In genomic region chr16:71210-71539, GRCh38 we compare ENCODE assay signal across 9 cellular contexts. TPM values are rescaled to one million over a fixed set of nuclear protein-coding genes. Genes with fewer than 3 reads are reported as not detected.
A peak's percentile ranks its signal among the peaks of the same experiment; 100 is the strongest.
DNase-seq lines count a peak whose midpoint lies in the region; ATAC-seq and TF ChIP-seq lines count a peak whose summit lies in the region.
"Had no signal": no experiment of that assay in that cellular context is flagged by ENCODE, and none has a peak within 500 bp of the region (broad histone marks: within the 10 kb centered on the region; RNA-seq: fewer than 3 reads in every experiment).

No MANE protein-coding gene starts in this region.

- H3K4me3 ChIP-seq in NT2/D1 (ENCODE audit: insufficient read length, low read depth) (peak overlapping the region; percentile 81), colonic mucosa (peak overlapping the region; percentile 56), tibial nerve (peak overlapping the region; percentile 58 to 96 (median 70))

- H3K36me3 ChIP-seq in NT2/D1 (ENCODE audit: insufficient read depth, insufficient read length, low read length) (peaks cover 43% of the 10 kb centered on the region), colonic mucosa (no peaks in the 10 kb centered on the region), tibial nerve (no peaks in the 10 kb centered on the region)

- no peaks in the 10 kb centered on the region for H3K9me3 Mint-ChIP-seq in mesothelial cell of epicardium
- H3K9me3 Mint-ChIP-seq in activated CD4-positive, alpha-beta T cell treated with anti-CD3 and anti-CD28 coated beads for 36 hours (ENCODE audit: low read depth) = no peaks in the 10 kb centered on the region
- H3K9me3 Mint-ChIP-seq: naive thymus-derived CD4-positive, alpha-beta T cell had no signal

- H3K4me3 Mint-ChIP-seq in mesothelial cell of epicardium = peak overlapping the region; percentile 85
- no peak overlapping the region for H3K4me3 Mint-ChIP-seq in activated CD4-positive, alpha-beta T cell treated with anti-CD3 and anti-CD28 coated beads for 36 hours

- H3K9ac ChIP-seq in NT2/D1 (ENCODE audit: insufficient read length, low read depth) (peak overlapping the region; percentile 91), colonic mucosa (ENCODE audit: low read depth in 2 of 2, low read length in 2 of 2) (peak overlapping the region; percentile 47 to 84)

- H3K27me3 Mint-ChIP-seq in mesothelial cell of epicardium (ENCODE audit: low read depth) = no peaks in the 10 kb centered on the region
- H3K27me3 Mint-ChIP-seq in activated CD4-positive, alpha-beta T cell treated with anti-CD3 and anti-CD28 coated beads for 36 hours = peaks cover 27% of the 10 kb centered on the region

- no peaks in the 10 kb centered on the region for H3K9me3 ChIP-seq in NT2/D1 (ENCODE audit: insufficient read depth, low read length)
- no peaks in the 10 kb centered on the region for H3K9me3 ChIP-seq in colonic mucosa
- H3K9me3 ChIP-seq in tibial nerve = no peaks in the 10 kb centered on the region

- H3K4me1 ChIP-seq in NT2/D1 (ENCODE audit: insufficient read depth, insufficient read length) (peaks cover 82% of the 10 kb centered on the region), colonic mucosa (peaks cover 17% of the 10 kb centered on the region), tibial nerve (peaks cover 0 to 91% (median 82%) of the 10 kb centered on the region in 4 donors)

- no peaks in the 10 kb centered on the region for H3K36me3 Mint-ChIP-seq in mesothelial cell of epicardium
- no peaks in the 10 kb centered on the region for H3K36me3 Mint-ChIP-seq in activated CD4-positive, alpha-beta T cell treated with anti-CD3 and anti-CD28 coated beads for 36 hours (ENCODE audit: low read depth)

- 15 to 18% methylated on average over 5 of the region's 5 CpGs for WGBS in tibial nerve, 2 donors

- H3K27ac Mint-ChIP-seq in mesothelial cell of epicardium = peak overlapping the region; percentile 97
- H3K27ac Mint-ChIP-seq in activated CD4-positive, alpha-beta T cell treated with anti-CD3 and anti-CD28 coated beads for 36 hours = no peak overlapping the region
- H3K27ac Mint-ChIP-seq: naive thymus-derived CD4-positive, alpha-beta T cell had no signal

- TF ChIP-seq EP300 in tibial nerve (IDR thresholded peaks at IDR 0.05) = no peak

- ATAC-seq in activated CD4-positive, alpha-beta T cell treated with anti-CD3 and anti-CD28 coated beads for 36 hours = no peak
- ATAC-seq: naive thymus-derived CD4-positive, alpha-beta T cell had no signal

- TF ChIP-seq POLR2A in tibial nerve (IDR thresholded peaks at IDR 0.05) = no peak

- peaks cover 57% of the 10 kb centered on the region for H3K4me1 Mint-ChIP-seq in mesothelial cell of epicardium
- peaks cover 7% of the 10 kb centered on the region for H3K4me1 Mint-ChIP-seq in activated CD4-positive, alpha-beta T cell treated with anti-CD3 and anti-CD28 coated beads for 36 hours

- CTCF ChIA-PET in activated CD4-positive, alpha-beta T cell treated with anti-CD3 and anti-CD28 coated beads for 36 hours (lab: Charles Lee) = interaction anchor here (0.7 to 11.4 kb wide), 2 partner anchors 23 to 36 kb away, joined by 3 to 214 read pairs; no protein-coding TSS in a partner anchor

- TF ChIP-seq CTCF in colonic mucosa (IDR thresholded peaks at IDR 0.05) (no peak), mesothelial cell of epicardium (IDR thresholded peaks at IDR 0.05; ENCODE audit: unreplicated experiment) (no peak), tibial nerve (IDR thresholded peaks at IDR 0.05) (no peak), GM13976 (IDR thresholded peaks at IDR 0.05; ENCODE audit: borderline replicate concordance, control extremely low read depth, extremely low read depth, insufficient read depth, missing control alignments) (no peak)

- POLR2A ChIA-PET in activated CD4-positive, alpha-beta T cell treated with anti-CD3 and anti-CD28 coated beads for 36 hours (lab: Charles Lee) = no interaction called here

- no peak for DNase-seq in NT2/D1 (ENCODE audit: low read depth, low spot score)
- no peak for DNase-seq in colonic mucosa
- no peak for DNase-seq in mesothelial cell of epicardium (ENCODE audit: low spot score in 2 of 2, unreplicated experiment in 2 of 2)
- no peak for DNase-seq in tibial nerve (ENCODE audit: low spot score in 2 of 2)
- DNase-seq in foreskin melanocyte = no peak
- DNase-seq in activated CD4-positive, alpha-beta T cell treated with anti-CD3 and anti-CD28 coated beads for 36 hours = no peak
- no peak for DNase-seq in GM13976 (ENCODE audit: low spot score)
- DNase-seq: naive thymus-derived CD4-positive, alpha-beta T cell; NCI-H774 had no signal

- in situ Hi-C loops in GM13976 (cut with MboI; ENCODE audit: low sequenced_read_pairs, unreplicated experiment) = no loop called here

- no peaks in the 10 kb centered on the region for H3K27me3 ChIP-seq in NT2/D1 (ENCODE audit: insufficient read depth, insufficient read length)
- H3K27me3 ChIP-seq in colonic mucosa = no peaks in the 10 kb centered on the region
- H3K27me3 ChIP-seq in tibial nerve = no peaks in the 10 kb centered on the region

- intact Hi-C loops in colonic mucosa (cut with DNase I) = no loop called here
- intact Hi-C loops in activated CD4-positive, alpha-beta T cell treated with anti-CD3 and anti-CD28 coated beads for 36 hours (cut with DNase I, micrococcal nuclease) = no loop called here

- H3K27ac ChIP-seq in colonic mucosa (peak overlapping the region; percentile 71), tibial nerve (peak overlapping the region; percentile 80 to 99 (median 94))

RNA-seq across cellular contexts. Expression of gene RHBDF1, which starts 1.3 kb away (rescaled TPM):
- 10 to 100 TPM; 28.6 to 35.3 TPM for total RNA-seq in colonic mucosa
- 73.5 to 81.2 TPM (median 73.5 TPM) in 3 replicates for total RNA-seq in mesothelial cell of epicardium
- total RNA-seq in tibial nerve = 100 to 1,000 TPM in 3 of 4 donors, 10 to 100 TPM in 1; 92.7 to 157 (median 137) TPM
- total RNA-seq in activated CD4-positive, alpha-beta T cell treated with anti-CD3 and anti-CD28 coated beads for 36 hours = under 1 TPM in 1 of 2 experiments, not detected in 1; 0.40 TPM

RNA-seq across cellular contexts. Expression of gene MPG, which starts 6.8 kb away (rescaled TPM):
- total RNA-seq in colonic mucosa (10 to 100 TPM; 39.3 to 42.1 TPM), mesothelial cell of epicardium (43.4 to 44.7 TPM (median 44.2 TPM) in 3 replicates), tibial nerve (100 to 1,000 TPM in 2 of 4 donors, 10 to 100 TPM in 2; 74.3 to 190 (median 115) TPM)
- 10 to 100 TPM; 47.0 to 57.0 TPM for total RNA-seq in activated CD4-positive, alpha-beta T cell treated with anti-CD3 and anti-CD28 coated beads for 36 hours

RNA-seq across cellular contexts. Expression of gene SNRNP25, which starts 17.5 kb away (rescaled TPM):
- 10 to 100 TPM; 20.6 to 48.3 TPM for total RNA-seq in colonic mucosa
- 33.1 to 34.8 TPM (median 33.9 TPM) in 3 replicates for total RNA-seq in mesothelial cell of epicardium
- total RNA-seq in tibial nerve = 10 to 100 TPM in 3 of 4 donors, 1 to 10 TPM in 1; 9.3 to 21.6 (median 15.7) TPM
- total RNA-seq in activated CD4-positive, alpha-beta T cell treated with anti-CD3 and anti-CD28 coated beads for 36 hours = 10 to 100 TPM; 42.5 to 50.0 TPM

RNA-seq across cellular contexts. Expression of gene POLR3K, which starts 17.8 kb away (rescaled TPM):
- total RNA-seq in colonic mucosa (10 to 100 TPM in 1 of 2 donors, 1 to 10 TPM in 1; 8.5 to 23.6 TPM), mesothelial cell of epicardium (8.7 to 9.2 TPM (median 9.1 TPM) in 3 replicates), tibial nerve (1 to 10 TPM in 3 of 4 donors, under 1 TPM in 1; 0.66 to 8.6 (median 3.1) TPM)
- 10 to 100 TPM; 31.9 to 46.8 TPM for total RNA-seq in activated CD4-positive, alpha-beta T cell treated with anti-CD3 and anti-CD28 coated beads for 36 hours

Comparison
In these comparisons a context has a peak if more than half of its experiments do, and no peak if none do; other contexts are left out.
1. RNA of gene RHBDF1, which starts 1.3 kb away (total RNA-seq): 92.7 to 157 TPM in tibial nerve, 73.5 to 81.2 TPM in mesothelial cell of epicardium and 28.6 to 35.3 TPM in colonic mucosa; 0.40 TPM in activated CD4-positive, alpha-beta T cell treated with anti-CD3 and anti-CD28 coated beads for 36 hours; every median in the first group is over 10 times any median in the second.
2. Peak in every context shown above with its lines, with median percentiles within 50 percentile points of each other: H3K4me3 ChIP-seq.